ENCODE assay signal across 1 cellular context in the genomic region with DNA sequence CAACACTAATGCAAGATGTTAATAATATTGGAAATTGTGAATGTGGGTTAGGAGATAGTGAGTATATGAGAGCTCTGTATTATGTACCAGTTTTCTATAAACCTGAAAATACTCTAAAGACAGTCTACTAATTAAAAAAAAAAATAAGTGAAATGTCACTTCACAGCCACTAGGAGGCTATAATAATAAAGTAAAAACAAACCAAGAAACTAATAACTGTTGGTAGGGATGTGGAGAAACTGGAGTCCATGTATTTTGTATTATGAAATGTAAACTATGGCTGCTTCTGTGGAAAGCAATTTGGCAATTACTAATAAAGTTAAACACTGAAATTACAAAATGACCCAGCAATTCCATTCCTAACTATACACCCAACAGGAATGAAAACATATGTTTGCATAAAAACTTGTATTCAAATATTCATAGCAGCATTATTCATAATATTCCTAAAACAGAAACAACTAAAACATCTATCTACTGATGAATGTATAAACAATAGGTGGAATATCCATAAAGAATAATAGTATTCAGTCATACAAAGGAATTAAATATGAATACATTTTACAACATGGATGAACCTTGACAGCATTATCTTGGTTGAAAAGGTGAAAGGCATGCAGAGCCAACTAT.
TF ChIP-seq lines count a peak whose summit lies in the region.

No MANE protein-coding gene starts in this region.

TF ChIP-seq in GM12878, 131 proteins besides CTCF, POLR2A, EP300 and RAD21:
- no peak for TF ChIP-seq SUZ12 (IDR thresholded peaks at IDR 0.05; ENCODE audit: unreplicated experiment)
- no peak for TF ChIP-seq ESRRA (IDR thresholded peaks at IDR 0.05; ENCODE audit: low read length)
- no peak for TF ChIP-seq NR2F1 (conservative IDR thresholded peaks at IDR 0.05)
- TF ChIP-seq WRNIP1 (IDR thresholded peaks at IDR 0.05; ENCODE audit: borderline replicate concordance, low read depth, low read length), result no peak
- no peak for TF ChIP-seq YBX1 (IDR thresholded peaks at IDR 0.05)
- TF ChIP-seq STAT1 (conservative IDR thresholded peaks at IDR 0.05), result no peak
- TF ChIP-seq, protein P1, sequence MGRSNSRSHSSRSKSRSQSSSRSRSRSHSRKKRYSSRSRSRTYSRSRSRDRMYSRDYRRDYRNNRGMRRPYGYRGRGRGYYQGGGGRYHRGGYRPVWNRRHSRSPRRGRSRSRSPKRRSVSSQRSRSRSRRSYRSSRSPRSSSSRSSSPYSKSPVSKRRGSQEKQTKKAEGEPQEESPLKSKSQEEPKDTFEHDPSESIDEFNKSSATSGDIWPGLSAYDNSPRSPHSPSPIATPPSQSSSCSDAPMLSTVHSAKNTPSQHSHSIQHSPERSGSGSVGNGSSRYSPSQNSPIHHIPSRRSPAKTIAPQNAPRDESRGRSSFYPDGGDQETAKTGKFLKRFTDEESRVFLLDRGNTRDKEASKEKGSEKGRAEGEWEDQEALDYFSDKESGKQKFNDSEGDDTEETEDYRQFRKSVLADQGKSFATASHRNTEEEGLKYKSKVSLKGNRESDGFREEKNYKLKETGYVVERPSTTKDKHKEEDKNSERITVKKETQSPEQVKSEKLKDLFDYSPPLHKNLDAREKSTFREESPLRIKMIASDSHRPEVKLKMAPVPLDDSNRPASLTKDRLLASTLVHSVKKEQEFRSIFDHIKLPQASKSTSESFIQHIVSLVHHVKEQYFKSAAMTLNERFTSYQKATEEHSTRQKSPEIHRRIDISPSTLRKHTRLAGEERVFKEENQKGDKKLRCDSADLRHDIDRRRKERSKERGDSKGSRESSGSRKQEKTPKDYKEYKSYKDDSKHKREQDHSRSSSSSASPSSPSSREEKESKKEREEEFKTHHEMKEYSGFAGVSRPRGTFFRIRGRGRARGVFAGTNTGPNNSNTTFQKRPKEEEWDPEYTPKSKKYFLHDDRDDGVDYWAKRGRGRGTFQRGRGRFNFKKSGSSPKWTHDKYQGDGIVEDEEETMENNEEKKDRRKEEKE (IDR thresholded peaks at IDR 0.05), result no peak
- TF ChIP-seq RAD51 (IDR thresholded peaks at IDR 0.05), result no peak
